ENCODE assay signal across 18 cellular contexts in genomic region chr14:92695562-92695961, GRCh38.
"Had no signal": no experiment of that assay in that cellular context is flagged by ENCODE, and none has a peak within 500 bp of the region (broad histone marks: within the 10 kb centered on the region; RNA-seq: fewer than 3 reads in every experiment).

No MANE protein-coding gene starts in this region.

- H3K36me3 ChIP-seq: gastrocnemius medialis, suprapubic skin, thyroid gland had no signal

- H3K9me3 ChIP-seq: gastrocnemius medialis, heart right ventricle, psoas muscle, suprapubic skin, thyroid gland had no signal

- H3K27ac Mint-ChIP-seq: type B pancreatic cell had no signal

- H3K4me1 ChIP-seq: psoas muscle had no signal

- DNase-seq: effector CD8-positive, alpha-beta T cell; gastrocnemius medialis; heart right ventricle; hypothalamus; kidney glomerular epithelial cell; mesendoderm; naive thymus-derived CD4-positive, alpha-beta T cell; nephron progenitor cell; psoas muscle; retina; stimulated activated CD4-positive, alpha-beta T cell treated with anti-CD3 and anti-CD28 coated beads, Interleukin-2, amount 100 ng/mL, for 24 hours; stimulated activated CD4-positive, alpha-beta T cell treated with anti-CD3 and anti-CD28 coated beads, Interleukin-4, amount 100 ng/mL, for 4 hours; stimulated activated naive CD8-positive, alpha-beta T cell treated with anti-CD3 and anti-CD28 coated beads, Interleukin-15, Interleukin-2, amounts not matched to agents 100 U/mL and 50 U/mL, for 24 hours; thyroid gland had no signal

- H3K4me3 Mint-ChIP-seq: naive thymus-derived CD4-positive, alpha-beta T cell; nephron progenitor cell; type B pancreatic cell had no signal

- H3K27ac ChIP-seq: coronary artery, dorsolateral prefrontal cortex, gastrocnemius medialis, heart right ventricle, psoas muscle, suprapubic skin, thyroid gland had no signal

- H3K36me3 Mint-ChIP-seq: naive thymus-derived CD4-positive, alpha-beta T cell; type B pancreatic cell had no signal

- H3K4me3 ChIP-seq: coronary artery, dorsolateral prefrontal cortex, gastrocnemius medialis, heart right ventricle, psoas muscle, suprapubic skin, thyroid gland had no signal

- H3K9me3 Mint-ChIP-seq: nephron progenitor cell, type B pancreatic cell had no signal

- H3K27me3 ChIP-seq: dorsolateral prefrontal cortex, gastrocnemius medialis, heart right ventricle, suprapubic skin, thyroid gland had no signal
